8 cellular contexts compared by ENCODE assay signal in the genomic region with DNA sequence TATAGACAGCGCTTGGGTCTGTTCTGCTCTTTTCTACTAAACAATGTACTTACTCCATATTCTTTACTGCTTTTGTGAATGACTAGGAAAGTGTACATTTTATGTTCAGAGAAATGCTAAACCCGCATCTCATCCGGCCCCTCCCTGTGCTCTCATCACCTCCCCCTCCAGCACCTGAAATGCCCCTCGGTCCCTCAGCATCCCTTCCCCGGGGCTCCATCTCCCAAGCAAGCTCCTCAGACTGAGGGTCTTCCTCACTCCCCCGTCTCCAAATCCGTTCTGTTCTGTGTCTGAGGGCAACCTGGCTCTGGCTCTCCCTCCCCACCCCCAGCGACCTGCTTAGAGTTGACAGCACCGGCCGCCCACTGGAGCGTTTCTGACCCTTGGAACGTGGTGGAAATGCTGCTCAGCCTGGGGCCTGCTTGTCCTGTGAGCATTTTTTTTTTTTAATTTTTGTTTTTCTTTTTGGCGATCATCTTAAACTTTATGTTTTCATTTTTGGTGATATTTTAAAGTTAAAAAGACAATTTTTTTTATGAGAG. TPM values are rescaled to one million over a fixed set of nuclear protein-coding genes. Genes with fewer than 3 reads are reported as not detected.
DNase-seq lines count a peak whose midpoint lies in the region; ATAC-seq and TF ChIP-seq lines count a peak whose summit lies in the region.

No MANE protein-coding gene starts in this region.

- H3K4me3 ChIP-seq in ascending aorta = peak overlapping the region; percentile 76 to 88
- peak overlapping the region; percentile 78 to 90 (median 82) for H3K4me3 ChIP-seq in right lobe of liver
- H3K4me3 ChIP-seq in thyroid gland (replicated peaks in 1 of 3) = peak overlapping the region in 1 of 3 donors; percentile 70

- H3K4me3 Mint-ChIP-seq in activated T-cell treated with anti-CD3 and anti-CD28 coated beads, Interleukin-2, amount 50 U/mL, for 72 hours = peak overlapping the region; percentile 83 to 91

- H3K27ac ChIP-seq in ascending aorta (no peak overlapping the region), right lobe of liver (peak overlapping the region; percentile 72 to 98 (median 83)), thyroid gland (no peak overlapping the region)

- no peaks in the 10 kb centered on the region for H3K27me3 Mint-ChIP-seq in activated T-cell treated with anti-CD3 and anti-CD28 coated beads, Interleukin-2, amount 50 U/mL, for 72 hours (ENCODE audit: low read depth)

- H3K36me3 ChIP-seq in ascending aorta (peaks cover 22 to 25% of the 10 kb centered on the region in 2 donors), right lobe of liver (peaks cover 0 to 16% (median 2%) of the 10 kb centered on the region in 4 donors), thyroid gland (peaks cover 19 to 23% of the 10 kb centered on the region in 2 donors)

- H3K36me3 Mint-ChIP-seq in activated T-cell treated with anti-CD3 and anti-CD28 coated beads, Interleukin-2, amount 50 U/mL, for 72 hours (ENCODE audit: insufficient read depth in 2 of 2) = peaks cover 4 to 5% of the 10 kb centered on the region in 2 donors

- H3K27ac Mint-ChIP-seq in activated T-cell treated with anti-CD3 and anti-CD28 coated beads, Interleukin-2, amount 50 U/mL, for 72 hours = peak overlapping the region; percentile 83

- H3K27me3 ChIP-seq in ascending aorta = no peaks in the 10 kb centered on the region
- H3K27me3 ChIP-seq in right lobe of liver = no peaks in the 10 kb centered on the region
- no peaks in the 10 kb centered on the region for H3K27me3 ChIP-seq in thyroid gland

- TF ChIP-seq CTCF in ascending aorta (IDR thresholded peaks at IDR 0.05) (no peak), right lobe of liver (IDR thresholded peaks at IDR 0.05) (no peak), thyroid gland (IDR thresholded peaks at IDR 0.05) (no peak)

- peaks cover 13 to 14% of the 10 kb centered on the region in 2 donors for H3K4me1 ChIP-seq in ascending aorta
- peaks cover 0 to 55% (median 17%) of the 10 kb centered on the region in 4 donors for H3K4me1 ChIP-seq in right lobe of liver
- peaks cover 18 to 19% of the 10 kb centered on the region in 2 donors for H3K4me1 ChIP-seq in thyroid gland

- DNase-seq in activated T-cell treated with anti-CD3 and anti-CD28 coated beads, Interleukin-2, amount 50 U/mL, for 72 hours = no peak
- no peak for DNase-seq in activated T-cell treated with anti-CD3 and anti-CD28 coated beads for 4 hours
- DNase-seq in ascending aorta (ENCODE audit: low spot score in 2 of 2) = no peak
- DNase-seq in right lobe of liver = peak in 1 of 3 donors; percentile 87
- DNase-seq in thyroid gland = peak; percentile 76
- no peak for DNase-seq in stimulated activated naive CD4-positive, alpha-beta T cell (lab: John Stamatoyannopoulos, UW)
- no peak for DNase-seq in NCI-H82 (lab: John Stamatoyannopoulos, UW)
- no peak for DNase-seq in hypothalamus (lab: John Stamatoyannopoulos, UW)

- peak; percentile 36 for TF ChIP-seq POLR2A in right lobe of liver (IDR thresholded peaks at IDR 0.05)
- no peak for TF ChIP-seq POLR2A in thyroid gland (IDR thresholded peaks at IDR 0.05)

- no peak for ATAC-seq in activated T-cell treated with anti-CD3 and anti-CD28 coated beads, Interleukin-2, amount 50 U/mL, for 72 hours (replicated peaks in 1 of 2)
- peak in 3 of 4 donors; percentile 9 to 25 (median 15) for ATAC-seq in right lobe of liver

- WGBS in right lobe of liver (ENCODE audit: insufficient coverage, low coverage, low lambda C conversion rate, missing lambda C conversion rate) = 34% methylated on average over 12 of the region's 13 CpGs
- WGBS in thyroid gland, 2 donors = 36 to 45% methylated on average over 13 of the region's 13 CpGs

- intact Hi-C loops in ascending aorta (cut with DNase I) (loop anchor here (5.0 kb wide), 4 partner anchors 40 to 350 kb away; a partner anchor contains a TSS), right lobe of liver (cut with DNase I) (no loop called here), thyroid gland (cut with DNase I) (no loop called here)

- no peaks in the 10 kb centered on the region for H3K9me3 ChIP-seq in ascending aorta
- no peaks in the 10 kb centered on the region for H3K9me3 ChIP-seq in right lobe of liver
- H3K9me3 ChIP-seq in thyroid gland = no peaks in the 10 kb centered on the region

- peaks cover 34% of the 10 kb centered on the region for H3K4me1 Mint-ChIP-seq in activated T-cell treated with anti-CD3 and anti-CD28 coated beads, Interleukin-2, amount 50 U/mL, for 72 hours (ENCODE audit: low read depth)

- H3K9me3 Mint-ChIP-seq in activated T-cell treated with anti-CD3 and anti-CD28 coated beads, Interleukin-2, amount 50 U/mL, for 72 hours = no peaks in the 10 kb centered on the region

RNA-seq across cellular contexts. Expression of a gene that starts 1.4 kb away (rescaled TPM):
- 10 to 100 TPM; 17.6 to 19.4 TPM for total RNA-seq in activated T-cell treated with anti-CD3 and anti-CD28 coated beads, Interleukin-2, amount 50 U/mL, for 72 hours
- 41.7 TPM for total RNA-seq in ascending aorta
- total RNA-seq in right lobe of liver = 10 to 100 TPM; 51.1 to 67.8 (median 59.2) TPM
- total RNA-seq in thyroid gland = 10 to 100 TPM; 20.7 to 50.6 (median 31.0) TPM

RNA-seq across cellular contexts. Expression of a gene that starts 16.5 kb away (rescaled TPM):
- 100 to 1,000 TPM; 108 to 125 TPM for total RNA-seq in activated T-cell treated with anti-CD3 and anti-CD28 coated beads, Interleukin-2, amount 50 U/mL, for 72 hours
- total RNA-seq in ascending aorta (91.4 TPM), right lobe of liver (10 to 100 TPM; 18.9 to 30.2 (median 22.8) TPM), thyroid gland (10 to 100 TPM; 26.6 to 51.9 (median 31.5) TPM)

RNA-seq across cellular contexts. Expression of a gene that starts 31.7 kb away (rescaled TPM):
- 1 to 10 TPM; 3.8 to 8.0 TPM for total RNA-seq in activated T-cell treated with anti-CD3 and anti-CD28 coated beads, Interleukin-2, amount 50 U/mL, for 72 hours
- total RNA-seq in ascending aorta = 0.32 TPM
- total RNA-seq in right lobe of liver = 10 to 100 TPM in 1 of 6 experiments, 1 to 10 TPM in 5; 3.9 to 12.3 (median 7.2) TPM
- 10 to 100 TPM in 3 of 4 donors, 1 to 10 TPM in 1; 9.0 to 12.1 (median 10.9) TPM for total RNA-seq in thyroid gland

RNA-seq across cellular contexts. Expression of a gene that starts 42.6 kb away (rescaled TPM):
- total RNA-seq in activated T-cell treated with anti-CD3 and anti-CD28 coated beads, Interleukin-2, amount 50 U/mL, for 72 hours = 10 to 100 TPM; 64.9 to 69.7 TPM
- total RNA-seq in ascending aorta = 58.1 TPM
- total RNA-seq in right lobe of liver = 10 to 100 TPM; 10.4 to 22.6 (median 14.6) TPM
- total RNA-seq in thyroid gland = 100 to 1,000 TPM in 1 of 4 donors, 10 to 100 TPM in 3; 64.6 to 102 (median 80.3) TPM

RNA-seq across cellular contexts. Expression of a gene that starts 48.9 kb away (rescaled TPM):
- 10 to 100 TPM; 52.1 to 57.4 TPM for total RNA-seq in activated T-cell treated with anti-CD3 and anti-CD28 coated beads, Interleukin-2, amount 50 U/mL, for 72 hours
- 73.2 TPM for total RNA-seq in ascending aorta
- total RNA-seq in right lobe of liver = 10 to 100 TPM; 19.6 to 30.5 (median 23.0) TPM
- 10 to 100 TPM; 31.4 to 42.7 (median 32.5) TPM for total RNA-seq in thyroid gland

Comparison
In these comparisons a context has a peak if more than half of its experiments do, and no peak if none do; other contexts are left out.
1. ATAC-seq: peak in right lobe of liver (3 of 4); none in activated T-cell treated with anti-CD3 and anti-CD28 coated beads, Interleukin-2, amount 50 U/mL, for 72 hours (0 of 2).
2. DNase-seq: peak in thyroid gland (2 of 2); none in activated T-cell treated with anti-CD3 and anti-CD28 coated beads, Interleukin-2, amount 50 U/mL, for 72 hours (0 of 2), activated T-cell treated with anti-CD3 and anti-CD28 coated beads for 4 hours (single experiment), ascending aorta (0 of 2), stimulated activated naive CD4-positive, alpha-beta T cell (0 of 6), NCI-H82 (single experiment) and hypothalamus (0 of 51).
3. H3K27ac ChIP-seq: peak in right lobe of liver (3 of 3); none in ascending aorta (0 of 2) and thyroid gland (0 of 3).